ENCODE assay signal across 1 cellular context in the genomic region with DNA sequence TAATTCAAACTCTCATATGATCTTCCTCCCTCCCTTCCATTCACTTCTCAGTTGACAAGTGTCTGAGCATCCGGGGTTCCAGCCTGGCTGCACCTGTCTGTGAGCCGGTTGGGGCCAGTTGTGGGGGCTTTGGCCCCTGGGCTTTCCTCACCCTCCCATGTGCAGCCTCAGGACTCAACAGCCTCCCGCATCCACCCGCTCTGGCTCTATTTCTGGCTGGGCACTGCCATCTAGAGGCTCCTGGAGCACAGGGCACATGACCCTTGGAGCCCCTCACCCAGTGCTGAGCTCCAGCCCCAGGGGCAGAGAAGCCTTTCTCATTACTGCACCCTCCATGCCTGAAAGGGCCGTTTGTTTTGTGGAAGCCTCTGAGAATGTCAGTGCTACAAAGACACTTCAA.
A peak's percentile ranks its signal among the peaks of the same experiment; 100 is the strongest.
TF ChIP-seq lines count a peak whose summit lies in the region.

No MANE protein-coding gene starts in this region.

TF ChIP-seq in K562, 482 proteins besides CTCF, POLR2A, EP300 and RAD21 (continued from another document):
- TF ChIP-seq NEUROD1 (IDR thresholded peaks at IDR 0.05; ENCODE audit: borderline replicate concordance, low read depth, low read length, partially characterized antibody): peak; percentile 41
TF ChIP-seq in K562: peak in this region for 5.
